Comparison of ENCODE assay signal across 16 cellular contexts in the genomic region with DNA sequence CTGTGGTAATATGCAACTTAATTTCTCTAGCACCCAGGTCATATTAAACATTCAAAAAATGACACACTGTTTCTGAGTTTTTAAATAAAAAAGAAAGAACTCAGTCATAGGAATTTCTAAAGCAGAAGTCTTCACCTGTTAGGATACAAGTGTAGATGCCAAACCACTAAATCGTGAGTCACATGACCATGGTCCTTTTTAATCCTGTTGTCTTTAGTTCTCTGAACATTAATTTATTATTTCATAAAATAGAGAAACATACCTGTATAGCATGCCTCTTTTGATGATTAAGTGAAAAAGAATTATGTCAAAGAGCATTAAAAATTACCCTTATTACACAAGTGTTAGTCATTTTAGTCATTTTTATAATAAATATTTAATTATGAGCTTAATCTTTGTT.
A peak's percentile ranks its signal among the peaks of the same experiment; 100 is the strongest.
DNase-seq lines count a peak whose midpoint lies in the region; ATAC-seq, FAIRE-seq and TF ChIP-seq lines count a peak whose summit lies in the region.
"Had no signal": no experiment of that assay in that cellular context is flagged by ENCODE, and none has a peak within 500 bp of the region (broad histone marks: within the 10 kb centered on the region; RNA-seq: fewer than 3 reads in every experiment).

No MANE protein-coding gene starts in this region.

- no peak overlapping the region for H2AFZ ChIP-seq in K562 (ENCODE audit: low read depth, low read length)
- H2AFZ ChIP-seq: GM23338 had no signal

- peaks cover 0 to 5% of the 10 kb centered on the region in 2 donors for H3K36me3 Mint-ChIP-seq in activated naive CD4-positive, alpha-beta T cell treated with anti-CD3 and anti-CD28 coated beads, Interleukin-2, amount 50 U/mL, for 72 hours
- H3K36me3 Mint-ChIP-seq: CD4-positive, alpha-beta memory T cell had no signal

- TF ChIP-seq CTCF in K562 (IDR thresholded peaks at IDR 0.05 in 2 of 3, conservative IDR thresholded peaks at IDR 0.05 in 1 of 3; ENCODE audit: insufficient read depth in 2 of 3, low read depth in 1 of 3, low read length in 3 of 3) (no peak), retinal pigment epithelial cell (conservative IDR thresholded peaks at IDR 0.05; ENCODE audit: low read depth, low read length) (no peak)

- no peak overlapping the region for H3K27ac Mint-ChIP-seq in activated naive CD4-positive, alpha-beta T cell treated with anti-CD3 and anti-CD28 coated beads, Interleukin-2, amount 50 U/mL, for 72 hours
- H3K27ac Mint-ChIP-seq: B cell; CD4-positive, alpha-beta memory T cell; GM23338 had no signal

- FAIRE-seq in K562 (lab: Jason Lieb, UNC) = no peak
- FAIRE-seq: A204.1, G401.6, GM12891 had no signal

- intact Hi-C loops in K562 (cut with micrococcal nuclease) = no loop called here

- no peak for TF ChIP-seq RAD21 in K562 (CRISPR knock-in tag; conservative IDR thresholded peaks at IDR 0.05 in 1 of 2, IDR thresholded peaks at IDR 0.05 in 1 of 2)

- H3K27me3 ChIP-seq in K562 (ENCODE audit: control insufficient read depth in 2 of 2, insufficient read depth in 2 of 2, low read length in 2 of 2) = no peaks in the 10 kb centered on the region

- POLR2A ChIA-PET in K562 (lab: Yijun Ruan, JAX) = no interaction called here

- DNase-seq in A172 (ENCODE audit: low spot score) (peak; percentile 42), LHCN-M2 (ENCODE audit: low read depth) (peak; percentile 77), K562 (ENCODE audit: extremely low read depth in 1 of 4, low spot score in 3 of 4) (no peak), retinal pigment epithelial cell (ENCODE audit: low read depth) (peak; percentile 38), NCI-H1092 (lab: John Stamatoyannopoulos, UW) (no peak), NCI-H128 (lab: John Stamatoyannopoulos, UW; ENCODE audit: unreplicated experiment) (no peak)
- no peak for DNase-seq in activated naive CD4-positive, alpha-beta T cell treated with anti-CD3 and anti-CD28 coated beads, Interleukin-2, amount 50 U/mL, for 72 hours (ENCODE audit: low spot score in 2 of 2)
- DNase-seq: C1 segment of cervical spinal cord; CD4-positive, alpha-beta memory T cell; DMS79; H7 had no signal

- H4K20me1 ChIP-seq in K562 (replicated peaks; ENCODE audit: control insufficient read depth, insufficient read depth, low read length) = no peaks in the 10 kb centered on the region

- no peak for TF ChIP-seq EP300 in K562 (IDR thresholded peaks at IDR 0.05; ENCODE audit: low read length)

- no peaks in the 10 kb centered on the region for H3K36me3 ChIP-seq in K562 (ENCODE audit: control insufficient read depth, insufficient read depth, low read length)

- no peak for ATAC-seq in K562
- no peak for ATAC-seq in activated naive CD4-positive, alpha-beta T cell treated with anti-CD3 and anti-CD28 coated beads, Interleukin-2, amount 50 U/mL, for 72 hours
- ATAC-seq: GM23338 had no signal

- H3K27ac ChIP-seq in K562 (ENCODE audit: extremely low read depth, low read depth, low read length) = no peak overlapping the region

- H3K9me3 Mint-ChIP-seq in activated naive CD4-positive, alpha-beta T cell treated with anti-CD3 and anti-CD28 coated beads, Interleukin-2, amount 50 U/mL, for 72 hours = peaks cover 3 to 8% of the 10 kb centered on the region in 2 donors
- H3K9me3 Mint-ChIP-seq: GM23338 had no signal

- H3K9me3 ChIP-seq in K562 (replicated peaks; ENCODE audit: control insufficient read depth, insufficient read depth, low read depth, low read length) = no peaks in the 10 kb centered on the region

- H3K4me3 ChIP-seq in K562 = no peak overlapping the region
- no peak overlapping the region for H3K4me3 ChIP-seq in retinal pigment epithelial cell (ENCODE audit: low read length)
- H3K4me3 ChIP-seq: GM23338 had no signal

- H3K9ac ChIP-seq in K562 (ENCODE audit: insufficient read depth in 1 of 2, low read depth in 2 of 2, low read length in 2 of 2) = no peak overlapping the region

- no peaks in the 10 kb centered on the region for H3K79me2 ChIP-seq in K562 (ENCODE audit: control insufficient read depth, insufficient read depth, low read length)

- 6% methylated on average over 1 of the region's 1 CpG for WGBS in K562 (ENCODE audit: insufficient coverage, low coverage, missing lambda C conversion rate)

- no peak overlapping the region for H3K4me2 ChIP-seq in K562 (ENCODE audit: insufficient read depth, low read length)
- H3K4me2 ChIP-seq: GM23338 had no signal

- no TSS peak for BruUV-seq in K562 (replicated peaks; lab: Mats Ljungman, UMichigan)

- H3K4me1 ChIP-seq in K562 (replicated peaks in 1 of 2; ENCODE audit: control insufficient read depth in 2 of 2, insufficient read depth in 2 of 2, low read length in 2 of 2) = no peaks in the 10 kb centered on the region

- in situ Hi-C loops in K562 (cut with MboI) = no loop called here

- no peak for TF ChIP-seq POLR2A in K562 (conservative IDR thresholded peaks at IDR 0.05)

- no peaks in the 10 kb centered on the region for H3K9me1 ChIP-seq in K562 (ENCODE audit: control insufficient read depth, insufficient read depth, low read length)

- CTCF ChIA-PET in K562 (lab: Yijun Ruan, JAX; ENCODE audit: low intra/inter-chr PET ratio) = no interaction called here

TF ChIP-seq in K562, 482 proteins besides CTCF, POLR2A, EP300 and RAD21:
- peak; percentile 60 for TF ChIP-seq TFE3 (CRISPR knock-in tag; IDR thresholded peaks at IDR 0.05)
- no peak for TF ChIP-seq U2AF2 (optimal IDR thresholded peaks at IDR 0.05; ENCODE audit: low read depth, low read length)

Comparison
In these comparisons a context has a peak if more than half of its experiments do, and no peak if none do; other contexts are left out.
1. DNase-seq: peak in A172 (single experiment), LHCN-M2 (single experiment) and retinal pigment epithelial cell (single experiment); none in K562 (0 of 4), activated naive CD4-positive, alpha-beta T cell treated with anti-CD3 and anti-CD28 coated beads, Interleukin-2, amount 50 U/mL, for 72 hours (0 of 2), NCI-H1092 (single experiment) and NCI-H128 (single experiment).